1 cellular context compared by ENCODE assay signal in the genomic region with DNA sequence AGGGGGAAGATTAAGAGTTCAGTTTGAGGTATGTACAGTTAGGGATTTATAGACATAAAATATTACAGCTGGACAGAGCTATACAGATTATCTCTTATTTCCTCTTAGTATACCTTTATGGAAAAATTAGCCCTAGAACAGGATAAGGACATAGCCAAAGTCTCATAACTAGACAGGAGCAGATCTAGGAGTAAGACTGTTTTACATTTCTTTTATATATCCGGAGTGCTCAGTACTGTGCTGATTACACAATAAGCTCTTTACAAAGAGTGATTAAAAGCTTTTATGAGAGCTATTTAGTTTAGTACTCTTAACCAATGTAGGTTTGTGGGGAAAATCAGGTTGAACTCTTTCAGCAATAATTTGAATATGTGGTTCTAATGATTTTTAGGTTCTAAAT.
TF ChIP-seq lines count a peak whose summit lies in the region.

No MANE protein-coding gene starts in this region.

TF ChIP-seq in A549, 52 proteins besides CTCF, POLR2A, EP300 and RAD21 (continued from another document):
- TF ChIP-seq REST (IDR thresholded peaks at IDR 0.05): no peak
- no peak for TF ChIP-seq HES2 (IDR thresholded peaks at IDR 0.05)
- TF ChIP-seq RARB (CRISPR knock-in tag; IDR thresholded peaks at IDR 0.05): no peak
TF ChIP-seq in A549: peak in this region for 0.
